19 cellular contexts compared by ENCODE assay signal in the genomic region with DNA sequence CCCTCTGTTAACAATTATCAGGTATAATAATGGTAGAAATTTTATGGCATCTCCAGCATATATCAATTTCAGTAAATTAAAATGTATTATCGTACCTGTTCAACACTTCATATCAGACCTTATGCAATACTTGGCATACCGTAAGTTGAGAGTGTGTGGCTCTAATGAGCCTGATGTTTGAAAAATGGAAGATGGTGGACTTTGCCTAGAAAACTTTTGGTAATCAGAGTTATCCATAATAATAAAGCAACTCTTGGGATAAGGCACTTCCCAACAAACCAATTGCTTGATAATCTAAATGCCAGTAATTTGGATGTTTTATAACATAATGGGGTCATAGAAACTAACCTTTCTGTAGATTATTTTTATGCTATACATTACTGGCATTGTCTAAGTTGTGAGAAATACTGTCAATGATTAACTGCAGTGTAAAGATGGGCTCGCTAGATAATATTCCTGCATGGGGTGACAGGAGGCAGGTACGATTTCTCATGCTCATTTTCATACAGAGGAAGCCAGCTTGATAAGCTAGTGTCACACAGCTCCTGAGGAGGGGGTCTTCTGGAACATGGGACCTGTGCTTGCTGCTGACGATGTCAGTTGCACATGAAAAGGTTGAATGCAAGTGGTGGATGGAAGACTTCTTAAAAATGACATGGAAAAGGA. TPM values are rescaled to one million over a fixed set of nuclear protein-coding genes. Genes with fewer than 3 reads are reported as not detected.
A peak's percentile ranks its signal among the peaks of the same experiment; 100 is the strongest.
DNase-seq lines count a peak whose midpoint lies in the region; ATAC-seq, FAIRE-seq and TF ChIP-seq lines count a peak whose summit lies in the region.
"Had no signal": no experiment of that assay in that cellular context is flagged by ENCODE, and none has a peak within 500 bp of the region (broad histone marks: within the 10 kb centered on the region; RNA-seq: fewer than 3 reads in every experiment).

No MANE protein-coding gene starts in this region.

- ATAC-seq in left lung: peak; percentile 14
- ATAC-seq in stimulated activated naive CD8-positive, alpha-beta T cell treated with anti-CD3 and anti-CD28 coated beads, Interleukin-15, Interleukin-2, amounts not matched to agents 100 U/mL and 50 U/mL, for 24 hours: no peak

- FAIRE-seq in colon (lab: Jason Lieb, UNC): peak; percentile 14
- FAIRE-seq: A204.1, D721Med, HTR-8/SVneo had no signal

- no peaks in the 10 kb centered on the region for H3K27me3 ChIP-seq in left lung

- H3K9me3 ChIP-seq in left lung: no peaks in the 10 kb centered on the region

- no peak overlapping the region for H3K4me3 ChIP-seq in left lung

- H3K36me3 ChIP-seq in left lung: no peaks in the 10 kb centered on the region

- DNase-seq in HT-29 (ENCODE audit: low spot score) (peak; percentile 41), left lung (no peak), UCSD-AML1 (lab: John Stamatoyannopoulos, UW; ENCODE audit: unreplicated experiment) (no peak)
- DNase-seq in stimulated activated naive CD8-positive, alpha-beta T cell treated with anti-CD3 and anti-CD28 coated beads, Interleukin-15, Interleukin-2, amounts not matched to agents 100 U/mL and 50 U/mL, for 24 hours: no peak
- DNase-seq in activated naive CD4-positive, alpha-beta T cell (lab: John Stamatoyannopoulos, UW): no peak
- DNase-seq: ACHN; AML-193; CD4-positive, alpha-beta T cell; GF-D8; GOT3; H7; HFFc6 had no signal

- intact Hi-C loops in left lung (cut with DNase I): no loop called here

- H3K4me1 ChIP-seq in left lung: peaks cover 0 to 5% of the 10 kb centered on the region in 2 donors

- no peak overlapping the region for H3K27ac ChIP-seq in left lung
- H3K27ac ChIP-seq: C4-2B, HL-60 had no signal

- no peak for TF ChIP-seq CTCF in left lung (IDR thresholded peaks at IDR 0.05)

RNA-seq across cellular contexts. Expression of gene DMBT1, which starts 27.8 kb away (rescaled TPM):
- total RNA-seq in HT-29 (2014; rRNA removed; shearing (Covaris generic)): 0.38 and 0.39 TPM in 2 replicates
- 100 to 1,000 TPM in 1 of 2 donors, 10 to 100 TPM in 1; 47.5 to 242 TPM for total RNA-seq in left lung
- total RNA-seq: Caco-2; CD4-positive, alpha-beta T cell had no signal

Comparison
In these comparisons a context has a peak if more than half of its experiments do, and no peak if none do; other contexts are left out.
1. RNA of gene DMBT1, which starts 27.8 kb away (total RNA-seq): 47.5 to 242 TPM in left lung; 0.38 to 0.39 TPM in HT-29; every median in the first group is over 10 times any median in the second.